ENCODE assay signal across 10 cellular contexts in genomic region chr6:111799576-111800467, GRCh38.
DNase-seq lines count a peak whose midpoint lies in the region; ATAC-seq and TF ChIP-seq lines count a peak whose summit lies in the region.
"Had no signal": no experiment of that assay in that cellular context is flagged by ENCODE, and none has a peak within 500 bp of the region (broad histone marks: within the 10 kb centered on the region; RNA-seq: fewer than 3 reads in every experiment).

No MANE protein-coding gene starts in this region.

- no peaks in the 10 kb centered on the region for H3K79me1 ChIP-seq in H9 (ENCODE audit: insufficient read depth, low read depth, low read length, poor library complexity, severe bottlenecking)

- H3K27me3 ChIP-seq in CD4-positive, alpha-beta T cell (ENCODE audit: control insufficient read depth, insufficient read depth, low read length) = no peaks in the 10 kb centered on the region
- H3K27me3 ChIP-seq in H9 (ENCODE audit: insufficient read depth, low read length) (no peaks in the 10 kb centered on the region), esophagus squamous epithelium (no peaks in the 10 kb centered on the region)

- peak overlapping the region; percentile 16 for H3K4me3 Mint-ChIP-seq in CD4-positive, alpha-beta T cell
- H3K4me3 Mint-ChIP-seq in H9 (no peak overlapping the region; a peak in 1 of 5 replicates), brain (peak overlapping the region in 2 of 5 experiments; percentile 46 to 50)
- peak overlapping the region in 2 of 10 donors; percentile 12 to 22 for H3K4me3 Mint-ChIP-seq in naive thymus-derived CD8-positive, alpha-beta T cell

- H3K4ac ChIP-seq in H9 (ENCODE audit: low read depth, low read length) = no peak overlapping the region

- no peak overlapping the region for H3K18ac ChIP-seq in H9 (ENCODE audit: insufficient read length, low read depth, low read length)

- TF ChIP-seq CTCF in CD4-positive, alpha-beta T cell (IDR thresholded peaks at IDR 0.05) = no peak
- TF ChIP-seq CTCF in H9 (conservative IDR thresholded peaks at IDR 0.05) (peak; percentile 55), brain (conservative IDR thresholded peaks at IDR 0.05) (no peak), esophagus squamous epithelium (IDR thresholded peaks at IDR 0.05) (no peak), OCI-LY7 (conservative IDR thresholded peaks at IDR 0.05; ENCODE audit: low read length) (no peak)

- H3K4me1 Mint-ChIP-seq in CD4-positive, alpha-beta T cell (ENCODE audit: low read depth) = peaks cover 88% of the 10 kb centered on the region
- peaks cover 29 to 35% of the 10 kb centered on the region in 2 experiments for H3K4me1 Mint-ChIP-seq in H9
- peaks cover 73% of the 10 kb centered on the region for H3K4me1 Mint-ChIP-seq in brain
- H3K4me1 Mint-ChIP-seq in naive thymus-derived CD8-positive, alpha-beta T cell = peaks cover 42 to 87% (median 80%) of the 10 kb centered on the region in 4 donors

- no peaks in the 10 kb centered on the region for H3K9me3 ChIP-seq in CD4-positive, alpha-beta T cell (ENCODE audit: control insufficient read depth, low read length)
- H3K9me3 ChIP-seq in H9 (ENCODE audit: control insufficient read depth, low read depth, low read length) = no peaks in the 10 kb centered on the region
- no peaks in the 10 kb centered on the region for H3K9me3 ChIP-seq in esophagus squamous epithelium
- no peaks in the 10 kb centered on the region for H3K9me3 ChIP-seq in OCI-LY7 (ENCODE audit: low read length)

- H2AK5ac ChIP-seq in H9 (ENCODE audit: insufficient read length, low read length) = no peak overlapping the region

- H3K9me3 Mint-ChIP-seq in CD4-positive, alpha-beta T cell = no peaks in the 10 kb centered on the region
- no peaks in the 10 kb centered on the region for H3K9me3 Mint-ChIP-seq in H9
- H3K9me3 Mint-ChIP-seq in brain = no peaks in the 10 kb centered on the region
- no peaks in the 10 kb centered on the region for H3K9me3 Mint-ChIP-seq in naive thymus-derived CD8-positive, alpha-beta T cell

- no peaks in the 10 kb centered on the region for H3K27me3 Mint-ChIP-seq in CD4-positive, alpha-beta T cell
- H3K27me3 Mint-ChIP-seq in H9 (ENCODE audit: low read depth) = no peaks in the 10 kb centered on the region
- no peaks in the 10 kb centered on the region for H3K27me3 Mint-ChIP-seq in brain
- H3K27me3 Mint-ChIP-seq in naive thymus-derived CD8-positive, alpha-beta T cell = no peaks in the 10 kb centered on the region

- no CpG with 5 or more reads among the region's 17 CpGs for WGBS in H9 (ENCODE audit: extremely low coverage, insufficient read length, low lambda C conversion rate)
- 72 to 78% methylated on average over 15 to 17 of the region's 17 CpGs for WGBS in esophagus squamous epithelium, 2 donors

- H2BK120ac ChIP-seq in H9 (ENCODE audit: low read depth, low read length, poor library complexity, severe bottlenecking) = no peak overlapping the region

- peaks cover 4% of the 10 kb centered on the region; the same call in 1 of the 2 replicates for H3K4me1 ChIP-seq in H9 (ENCODE audit: insufficient read depth, low read length)
- peaks cover 0 to 31% (median 11%) of the 10 kb centered on the region in 3 donors for H3K4me1 ChIP-seq in esophagus squamous epithelium
- H3K4me1 ChIP-seq in OCI-LY7 (ENCODE audit: insufficient read depth, low read length, poor library complexity, severe bottlenecking) = no peaks in the 10 kb centered on the region

- ATAC-seq in CD4-positive, alpha-beta T cell (ENCODE audit: poor library complexity) = no peak
- ATAC-seq in naive thymus-derived CD8-positive, alpha-beta T cell = no peak
- ATAC-seq in HG03025 (IDR thresholded peaks at IDR 0.05; ENCODE audit: low FRiP score, unreplicated experiment) = no peak

- no peak overlapping the region for H4K91ac ChIP-seq in H9 (ENCODE audit: insufficient read length, low read depth, low read length)

- H2BK20ac ChIP-seq in H9 (ENCODE audit: low read depth, low read length, poor library complexity, severe bottlenecking) = no peak overlapping the region

- H3K56ac ChIP-seq in H9 (ENCODE audit: insufficient read length, low read depth, low read length) = no peak overlapping the region

- H3K79me2 ChIP-seq in H9 (ENCODE audit: insufficient read depth, low read length) (no peaks in the 10 kb centered on the region), OCI-LY7 (ENCODE audit: insufficient read depth, low read depth, low read length) (no peaks in the 10 kb centered on the region)

- H3K23me2 ChIP-seq in H9 (ENCODE audit: insufficient read length, low read depth, low read length, poor library complexity, severe bottlenecking) = no peaks in the 10 kb centered on the region

- H3K4me2 ChIP-seq in H9 (ENCODE audit: insufficient read depth, insufficient read length, low read length) = no peak overlapping the region
- H3K4me2 ChIP-seq in OCI-LY7 (ENCODE audit: low read length) = no peak overlapping the region

- H3T11ph ChIP-seq in H9 (ENCODE audit: low read length) = no peak overlapping the region

- intact Hi-C loops in CD4-positive, alpha-beta T cell (cut with DNase I, micrococcal nuclease) = loop anchor here in 1 of 2 experiments (5.0 kb wide), 4 partner anchors 38 to 242 kb away; no protein-coding TSS in a partner anchor
- intact Hi-C loops in esophagus squamous epithelium (cut with DNase I) = no loop called here
- intact Hi-C loops in OCI-LY7 (cut with micrococcal nuclease; ENCODE audit: unreplicated experiment) = no loop called here

- no peak overlapping the region for H3K27ac ChIP-seq in CD4-positive, alpha-beta T cell (ENCODE audit: low read depth, low read length)
- H3K27ac ChIP-seq in H9 (ENCODE audit: insufficient read length, low read depth, low read length) (no peak overlapping the region), esophagus squamous epithelium (no peak overlapping the region), OCI-LY7 (ENCODE audit: low read depth, low read length, poor library complexity, severe bottlenecking) (no peak overlapping the region)

- TF ChIP-seq POLR2A in esophagus squamous epithelium (IDR thresholded peaks at IDR 0.05) = no peak

- H2BK15ac ChIP-seq in H9 (ENCODE audit: low read depth, low read length) = no peak overlapping the region

- no peak overlapping the region for H3K9ac ChIP-seq in H9 (ENCODE audit: extremely low read depth, insufficient read length, low read length)

- H2BK5ac ChIP-seq in H9 (ENCODE audit: insufficient read length, low read length) = no peak overlapping the region

- CTCF ChIA-PET in CD4-positive, alpha-beta T cell (lab: Charles Lee) = interaction anchor here (1.0 kb wide), 2 partner anchors 11 to 65 kb away, joined by 3 to 4 read pairs; no protein-coding TSS in a partner anchor
- CTCF ChIA-PET in OCI-LY7 (lab: Charles Lee; ENCODE audit: unreplicated experiment) = no interaction called here

- H4K8ac ChIP-seq in H9 (replicated peaks; ENCODE audit: insufficient read length, low read depth, low read length) = no peak overlapping the region

- DNase-seq in CD4-positive, alpha-beta T cell = no peak
- DNase-seq in H9 (no peak), esophagus squamous epithelium (lab: John Stamatoyannopoulos, UW) (no peak), kidney tubule cell (ENCODE audit: low spot score) (no peak), OCI-LY7 (ENCODE audit: low spot score) (no peak)
- DNase-seq in naive thymus-derived CD8-positive, alpha-beta T cell = no peak
- DNase-seq: DMS79 treated with DMSO at 0.1 percent for 48 hours, NCI-H1436 had no signal

- peak overlapping the region in 1 of 4 donors; percentile 7 for H3K4me3 ChIP-seq in esophagus squamous epithelium
- H3K4me3 ChIP-seq in OCI-LY7 (ENCODE audit: low read depth, low read length, poor library complexity, severe bottlenecking) = no peak overlapping the region

- H4K20me1 ChIP-seq in H9 (ENCODE audit: control insufficient read depth, insufficient read depth, insufficient read length) (no peaks in the 10 kb centered on the region), OCI-LY7 (ENCODE audit: insufficient read depth, low read length) (no peaks in the 10 kb centered on the region)

- H3K27ac Mint-ChIP-seq in CD4-positive, alpha-beta T cell = peak overlapping the region; percentile 18
- H3K27ac Mint-ChIP-seq in H9 = peak overlapping the region in 1 of 3 experiments; percentile 25; a peak in 1 of 7 replicates
- peak overlapping the region in 4 of 5 experiments; percentile 57 to 93 (median 76) for H3K27ac Mint-ChIP-seq in brain
- peak overlapping the region in 8 of 10 donors; percentile 3 to 86 (median 58) for H3K27ac Mint-ChIP-seq in naive thymus-derived CD8-positive, alpha-beta T cell

- no peak overlapping the region for H2AFZ ChIP-seq in H9 (ENCODE audit: low read length)
- no peak overlapping the region for H2AFZ ChIP-seq in OCI-LY7 (ENCODE audit: low read length)

- H4K5ac ChIP-seq in H9 (ENCODE audit: insufficient read length, low read depth, low read length) = no peak overlapping the region

- peaks cover 76% of the 10 kb centered on the region for H3K36me3 Mint-ChIP-seq in CD4-positive, alpha-beta T cell (ENCODE audit: low read depth)
- H3K36me3 Mint-ChIP-seq in H9 (ENCODE audit: insufficient read depth in 1 of 3, low read depth in 3 of 3) = no peaks in the 10 kb centered on the region
- peaks cover 38% of the 10 kb centered on the region for H3K36me3 Mint-ChIP-seq in brain
- H3K36me3 Mint-ChIP-seq in naive thymus-derived CD8-positive, alpha-beta T cell = peaks cover 0 to 26% (median 2%) of the 10 kb centered on the region in 3 donors

- H3K9me2 ChIP-seq in OCI-LY7 (ENCODE audit: insufficient read depth, low read length) = no peaks in the 10 kb centered on the region

- H3K36me3 ChIP-seq in esophagus squamous epithelium (no peaks in the 10 kb centered on the region), OCI-LY7 (ENCODE audit: insufficient read depth, low read length) (no peaks in the 10 kb centered on the region)

- H2BK12ac ChIP-seq in H9 (ENCODE audit: insufficient read length, low read depth, low read length) = no peak overlapping the region

- no TSS peak for BruUV-seq in OCI-LY7 (replicated peaks; lab: Mats Ljungman, UMichigan)

- POLR2A ChIA-PET in CD4-positive, alpha-beta T cell (lab: Charles Lee) = interaction anchor here (0.8 to 2.4 kb wide), 3 partner anchors 11 to 25 kb away, joined by 3 to 7 read pairs (median 3); no protein-coding TSS in a partner anchor
- POLR2A ChIA-PET in naive thymus-derived CD8-positive, alpha-beta T cell (lab: Charles Lee) = no interaction called here
- POLR2A ChIA-PET in OCI-LY7 (lab: Charles Lee) = interaction anchor here (0.6 kb wide), 1 partner anchor 348 kb away, joined by 3 read pairs; no protein-coding TSS in a partner anchor

- H3K14ac ChIP-seq in H9 (ENCODE audit: insufficient read depth, low read length) = no peak overlapping the region

- H3K23ac ChIP-seq in H9 (ENCODE audit: insufficient read length, low read depth, low read length) = no peak overlapping the region
